In the genomic region with DNA sequence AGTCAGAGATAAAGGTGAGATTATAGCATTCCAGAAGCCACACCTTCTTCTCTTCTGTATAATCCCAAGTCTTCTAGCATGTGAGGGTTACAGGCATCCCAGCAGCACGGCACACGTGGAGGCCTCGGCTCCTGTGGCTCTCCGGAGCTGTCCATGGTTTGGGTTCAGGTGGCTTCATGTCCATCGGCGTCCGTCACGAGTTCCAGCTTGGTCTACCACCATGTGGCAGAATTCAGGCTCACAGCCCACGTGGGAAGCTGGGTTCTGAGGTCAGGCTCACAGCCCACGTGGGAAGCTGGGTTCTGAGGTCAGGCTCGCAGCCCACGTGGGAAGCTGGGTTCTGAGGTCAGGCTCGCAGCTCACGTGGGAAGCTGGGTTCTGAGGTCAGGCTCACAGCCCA, we compare ENCODE assay signal across 27 cellular contexts.
A peak's percentile ranks its signal among the peaks of the same experiment; 100 is the strongest.
DNase-seq lines count a peak whose midpoint lies in the region; ATAC-seq and TF ChIP-seq lines count a peak whose summit lies in the region.
"Had no signal": no experiment of that assay in that cellular context is flagged by ENCODE, and none has a peak within 500 bp of the region (broad histone marks: within the 10 kb centered on the region; RNA-seq: fewer than 3 reads in every experiment).

No MANE protein-coding gene starts in this region.

- CTCF ChIA-PET in activated CD8-positive, alpha-beta memory T cell treated with anti-CD3 and anti-CD28 coated beads, Interleukin-2, amount 10 ng/mL, durations not matched to agents 7 days and 5 days (lab: Charles Lee) = no interaction called here
- CTCF ChIA-PET in CD4-positive, alpha-beta T cell (lab: Charles Lee) = no interaction called here

- H3K4me1 Mint-ChIP-seq in activated CD8-positive, alpha-beta memory T cell treated with anti-CD3 and anti-CD28 coated beads, Interleukin-2, amount 10 ng/mL, durations not matched to agents 7 days and 5 days = no peaks in the 10 kb centered on the region
- H3K4me1 Mint-ChIP-seq in osteocyte (ENCODE audit: unreplicated experiment) = no peaks in the 10 kb centered on the region
- peaks cover 3% of the 10 kb centered on the region for H3K4me1 Mint-ChIP-seq in CD4-positive, alpha-beta T cell (ENCODE audit: low read depth)
- H3K4me1 Mint-ChIP-seq: CD14-positive monocyte had no signal

- H3K27ac Mint-ChIP-seq in activated CD8-positive, alpha-beta memory T cell treated with anti-CD3 and anti-CD28 coated beads, Interleukin-2, amount 10 ng/mL, durations not matched to agents 7 days and 5 days = no peak overlapping the region
- H3K27ac Mint-ChIP-seq in osteocyte (ENCODE audit: unreplicated experiment) = no peak overlapping the region
- no peak overlapping the region for H3K27ac Mint-ChIP-seq in CD4-positive, alpha-beta T cell
- H3K27ac Mint-ChIP-seq: CD14-positive monocyte, HFFc6 had no signal

- ATAC-seq in activated CD8-positive, alpha-beta memory T cell treated with anti-CD3 and anti-CD28 coated beads, Interleukin-2, amount 10 ng/mL, durations not matched to agents 7 days and 5 days = no peak
- ATAC-seq in HG03095 (IDR thresholded peaks at IDR 0.05; ENCODE audit: unreplicated experiment) = no peak
- no peak for ATAC-seq in CD4-positive, alpha-beta T cell (ENCODE audit: poor library complexity)

- peak; percentile 15 for DNase-seq in activated CD8-positive, alpha-beta memory T cell treated with anti-CD3 and anti-CD28 coated beads, Interleukin-2, amount 10 ng/mL, durations not matched to agents 7 days and 5 days
- DNase-seq in activated CD8-positive, alpha-beta memory T cell treated with anti-CD3 and anti-CD28 coated beads, Interleukin-2, amount 50 U/mL, for 48 hours = no peak
- DNase-seq in iPS-NIHi11 (ENCODE audit: low spot score) (peak; percentile 35), osteocyte (ENCODE audit: extremely low spot score, unreplicated experiment) (peak; percentile 77), T-helper 2 cell (no peak)
- no peak for DNase-seq in CD4-positive, alpha-beta T cell
- DNase-seq: 8988T, ACHN, BE2C, Calu3, DMS79 treated with DMSO at 0.1 percent for 48 hours, H7, HFFc6, IMR-90, MM.1S, NCI-H1417, NCI-H1694, NCI-H2029 treated with DMSO at 0.1 percent for 48 hours, NCI-H446 treated with DMSO at 0.1 percent for 48 hours, NCI-H526, Peyer's patch, SIG-M5, SK-N-SH had no signal

- POLR2A ChIA-PET in CD4-positive, alpha-beta T cell (lab: Charles Lee) = no interaction called here

- no peaks in the 10 kb centered on the region for H3K27me3 ChIP-seq in CD4-positive, alpha-beta T cell (ENCODE audit: control insufficient read depth, insufficient read depth, low read length)
- H3K27me3 ChIP-seq: Peyer's patch had no signal

- H3K9me3 ChIP-seq in CD4-positive, alpha-beta T cell (ENCODE audit: control insufficient read depth, low read length) = no peaks in the 10 kb centered on the region
- H3K9me3 ChIP-seq: BE2C, SK-N-SH had no signal

- no peak for TF ChIP-seq EP300 in Ishikawa (IDR thresholded peaks at IDR 0.05; ENCODE audit: borderline replicate concordance)

- H3K36me3 Mint-ChIP-seq in activated CD8-positive, alpha-beta memory T cell treated with anti-CD3 and anti-CD28 coated beads, Interleukin-2, amount 10 ng/mL, durations not matched to agents 7 days and 5 days = no peaks in the 10 kb centered on the region
- no peaks in the 10 kb centered on the region for H3K36me3 Mint-ChIP-seq in osteocyte (ENCODE audit: unreplicated experiment)
- H3K36me3 Mint-ChIP-seq in CD4-positive, alpha-beta T cell (ENCODE audit: low read depth) = no peaks in the 10 kb centered on the region
- H3K36me3 Mint-ChIP-seq: CD14-positive monocyte had no signal

- no peak for TF ChIP-seq CTCF in osteocyte (IDR thresholded peaks at IDR 0.05)
- TF ChIP-seq CTCF in CD4-positive, alpha-beta T cell (IDR thresholded peaks at IDR 0.05) = no peak

- H3K9me3 Mint-ChIP-seq in activated CD8-positive, alpha-beta memory T cell treated with anti-CD3 and anti-CD28 coated beads, Interleukin-2, amount 10 ng/mL, durations not matched to agents 7 days and 5 days (ENCODE audit: low read depth) = peaks cover 18% of the 10 kb centered on the region
- H3K9me3 Mint-ChIP-seq in osteocyte (ENCODE audit: unreplicated experiment) = peaks cover 58% of the 10 kb centered on the region
- H3K9me3 Mint-ChIP-seq in CD4-positive, alpha-beta T cell = peaks cover 5% of the 10 kb centered on the region

- H3K4me3 Mint-ChIP-seq in activated CD8-positive, alpha-beta memory T cell treated with anti-CD3 and anti-CD28 coated beads, Interleukin-2, amount 10 ng/mL, durations not matched to agents 7 days and 5 days = no peak overlapping the region
- H3K4me3 Mint-ChIP-seq in osteocyte (ENCODE audit: unreplicated experiment) = no peak overlapping the region
- H3K4me3 Mint-ChIP-seq in CD4-positive, alpha-beta T cell = no peak overlapping the region
- H3K4me3 Mint-ChIP-seq: CD14-positive monocyte, HFFc6 had no signal

- intact Hi-C loops in CD4-positive, alpha-beta T cell (cut with DNase I, micrococcal nuclease) = no loop called here

- no peak for TF ChIP-seq RAD21 in Ishikawa (IDR thresholded peaks at IDR 0.05; ENCODE audit: low read depth)

- no peaks in the 10 kb centered on the region for H3K27me3 Mint-ChIP-seq in activated CD8-positive, alpha-beta memory T cell treated with anti-CD3 and anti-CD28 coated beads, Interleukin-2, amount 10 ng/mL, durations not matched to agents 7 days and 5 days
- no peaks in the 10 kb centered on the region for H3K27me3 Mint-ChIP-seq in osteocyte (ENCODE audit: unreplicated experiment)
- no peaks in the 10 kb centered on the region for H3K27me3 Mint-ChIP-seq in CD4-positive, alpha-beta T cell

- H3K27ac ChIP-seq in CD4-positive, alpha-beta T cell (ENCODE audit: low read depth, low read length) = no peak overlapping the region
- H3K27ac ChIP-seq: KMS-11, Peyer's patch had no signal

TF ChIP-seq in Ishikawa, 13 proteins besides CTCF, POLR2A, EP300 and RAD21:
- no peak for TF ChIP-seq NFIC (IDR thresholded peaks at IDR 0.05)
- TF ChIP-seq, protein P1, sequence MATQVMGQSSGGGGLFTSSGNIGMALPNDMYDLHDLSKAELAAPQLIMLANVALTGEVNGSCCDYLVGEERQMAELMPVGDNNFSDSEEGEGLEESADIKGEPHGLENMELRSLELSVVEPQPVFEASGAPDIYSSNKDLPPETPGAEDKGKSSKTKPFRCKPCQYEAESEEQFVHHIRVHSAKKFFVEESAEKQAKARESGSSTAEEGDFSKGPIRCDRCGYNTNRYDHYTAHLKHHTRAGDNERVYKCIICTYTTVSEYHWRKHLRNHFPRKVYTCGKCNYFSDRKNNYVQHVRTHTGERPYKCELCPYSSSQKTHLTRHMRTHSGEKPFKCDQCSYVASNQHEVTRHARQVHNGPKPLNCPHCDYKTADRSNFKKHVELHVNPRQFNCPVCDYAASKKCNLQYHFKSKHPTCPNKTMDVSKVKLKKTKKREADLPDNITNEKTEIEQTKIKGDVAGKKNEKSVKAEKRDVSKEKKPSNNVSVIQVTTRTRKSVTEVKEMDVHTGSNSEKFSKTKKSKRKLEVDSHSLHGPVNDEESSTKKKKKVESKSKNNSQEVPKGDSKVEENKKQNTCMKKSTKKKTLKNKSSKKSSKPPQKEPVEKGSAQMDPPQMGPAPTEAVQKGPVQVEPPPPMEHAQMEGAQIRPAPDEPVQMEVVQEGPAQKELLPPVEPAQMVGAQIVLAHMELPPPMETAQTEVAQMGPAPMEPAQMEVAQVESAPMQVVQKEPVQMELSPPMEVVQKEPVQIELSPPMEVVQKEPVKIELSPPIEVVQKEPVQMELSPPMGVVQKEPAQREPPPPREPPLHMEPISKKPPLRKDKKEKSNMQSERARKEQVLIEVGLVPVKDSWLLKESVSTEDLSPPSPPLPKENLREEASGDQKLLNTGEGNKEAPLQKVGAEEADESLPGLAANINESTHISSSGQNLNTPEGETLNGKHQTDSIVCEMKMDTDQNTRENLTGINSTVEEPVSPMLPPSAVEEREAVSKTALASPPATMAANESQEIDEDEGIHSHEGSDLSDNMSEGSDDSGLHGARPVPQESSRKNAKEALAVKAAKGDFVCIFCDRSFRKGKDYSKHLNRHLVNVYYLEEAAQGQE (IDR thresholded peaks at IDR 0.05; ENCODE audit: low read depth) = peak; percentile 71

Comparison
In these comparisons a context has a peak if more than half of its experiments do, and no peak if none do; other contexts are left out.
1. DNase-seq: peak in activated CD8-positive, alpha-beta memory T cell treated with anti-CD3 and anti-CD28 coated beads, Interleukin-2, amount 10 ng/mL, durations not matched to agents 7 days and 5 days (single experiment), iPS-NIHi11 (single experiment) and osteocyte (single experiment); none in activated CD8-positive, alpha-beta memory T cell treated with anti-CD3 and anti-CD28 coated beads, Interleukin-2, amount 50 U/mL, for 48 hours (single experiment), T-helper 2 cell (0 of 5) and CD4-positive, alpha-beta T cell (0 of 10).